Comparison of ENCODE assay signal across 8 cellular contexts in the genomic region with DNA sequence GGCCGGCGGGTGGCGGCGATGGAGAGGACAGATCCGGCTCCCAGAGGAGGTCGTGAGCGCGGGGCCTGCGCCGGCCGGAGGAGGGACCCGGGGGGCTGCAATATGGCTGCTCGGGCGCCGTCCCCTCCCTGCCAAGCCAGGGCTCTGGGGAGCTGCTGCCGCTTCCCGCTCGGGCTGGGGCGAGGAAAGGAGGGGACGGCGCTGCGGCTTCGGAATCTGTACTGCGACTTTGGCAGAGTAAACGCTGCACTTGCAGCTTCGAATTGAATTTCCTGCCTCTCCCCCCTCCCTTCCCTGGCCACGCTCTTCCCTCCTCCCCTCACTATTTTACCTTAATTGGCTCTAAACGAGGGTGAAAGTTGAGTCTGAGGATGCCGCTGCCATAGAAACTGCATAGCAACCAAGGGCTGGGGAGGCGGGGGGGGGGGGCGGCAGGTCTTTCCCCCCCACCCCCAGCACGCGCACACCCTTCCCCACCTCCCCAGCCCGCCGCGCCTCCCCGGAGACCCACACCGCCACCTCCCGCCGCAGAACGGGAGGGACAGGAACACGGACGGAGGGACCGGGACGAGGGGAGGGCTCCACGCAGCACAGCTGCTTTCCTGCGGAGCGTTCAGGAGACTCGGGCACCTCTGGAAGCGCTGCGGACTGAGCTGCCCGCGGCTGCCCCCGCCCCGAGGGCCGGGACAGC.
DNase-seq lines count a peak whose midpoint lies in the region; ATAC-seq and TF ChIP-seq lines count a peak whose summit lies in the region.

No MANE protein-coding gene starts in this region.

- intact Hi-C loops in dendritic cell treated with granulocyte-macrophage colony-stimulating factor and Interleukin-4, amounts not matched to agents 40 ng/mL and 50 ng/mL, for 4 days (cut with micrococcal nuclease): no loop called here
- intact Hi-C loops in lower lobe of right lung (cut with DNase I): no loop called here

- DNase-seq in lower lobe of right lung: no peak
- no peak for DNase-seq in stimulated activated naive B cell treated with anti-CD40 and anti-IgM and Interleukin-4, amounts not matched to agents 10 μg/mL and 1 μg/mL and 100 μg/mL, for 72 hours
- no peak for DNase-seq in cerebellar nuclear complex (lab: John Stamatoyannopoulos, UW)
- DNase-seq in T1000 (lab: John Stamatoyannopoulos, UW): no peak

- H3K27ac Mint-ChIP-seq in dendritic cell treated with granulocyte-macrophage colony-stimulating factor and Interleukin-4, amounts not matched to agents 40 ng/mL and 50 ng/mL, for 4 days: peak overlapping the region; percentile 52
- H3K27ac Mint-ChIP-seq in stimulated activated naive B cell treated with anti-CD40 and anti-IgM and Interleukin-4, amounts not matched to agents 10 μg/mL and 1 μg/mL and 100 μg/mL, for 72 hours: peak overlapping the region; percentile 81

- H3K4me3 ChIP-seq in WI38 (ENCODE audit: low read depth, low read length) (peak overlapping the region; percentile 37), lower lobe of right lung (peak overlapping the region; percentile 61)

- H3K4me3 Mint-ChIP-seq in dendritic cell treated with granulocyte-macrophage colony-stimulating factor and Interleukin-4, amounts not matched to agents 40 ng/mL and 50 ng/mL, for 4 days: peak overlapping the region; percentile 65
- peak overlapping the region; percentile 91 to 95 for H3K4me3 Mint-ChIP-seq in stimulated activated naive B cell treated with anti-CD40 and anti-IgM and Interleukin-4, amounts not matched to agents 10 μg/mL and 1 μg/mL and 100 μg/mL, for 72 hours

- ATAC-seq in HG02973 (IDR thresholded peaks at IDR 0.05; ENCODE audit: unreplicated experiment): peak; percentile 47
- ATAC-seq in lower lobe of right lung: peak; percentile 67 to 70
- ATAC-seq in stimulated activated naive B cell treated with anti-CD40 and anti-IgM and Interleukin-4, amounts not matched to agents 10 μg/mL and 1 μg/mL and 100 μg/mL, for 72 hours (replicated peaks): peak; percentile 64 to 68

- H3K9me3 ChIP-seq in lower lobe of right lung: no peaks in the 10 kb centered on the region

- no peaks in the 10 kb centered on the region for H3K36me3 Mint-ChIP-seq in dendritic cell treated with granulocyte-macrophage colony-stimulating factor and Interleukin-4, amounts not matched to agents 40 ng/mL and 50 ng/mL, for 4 days (ENCODE audit: low read depth)
- peaks cover 0 to 3% of the 10 kb centered on the region in 2 donors for H3K36me3 Mint-ChIP-seq in stimulated activated naive B cell treated with anti-CD40 and anti-IgM and Interleukin-4, amounts not matched to agents 10 μg/mL and 1 μg/mL and 100 μg/mL, for 72 hours

- no peak overlapping the region for H3K27ac ChIP-seq in lower lobe of right lung

- H3K27me3 Mint-ChIP-seq in dendritic cell treated with granulocyte-macrophage colony-stimulating factor and Interleukin-4, amounts not matched to agents 40 ng/mL and 50 ng/mL, for 4 days: peaks cover 61% of the 10 kb centered on the region
- H3K27me3 Mint-ChIP-seq in stimulated activated naive B cell treated with anti-CD40 and anti-IgM and Interleukin-4, amounts not matched to agents 10 μg/mL and 1 μg/mL and 100 μg/mL, for 72 hours: peaks cover 14 to 23% of the 10 kb centered on the region in 2 donors

- TF ChIP-seq CTCF in GM12873 (IDR thresholded peaks at IDR 0.05; ENCODE audit: insufficient read depth, low read depth, low read length, missing control alignments): peak; percentile 24
- TF ChIP-seq CTCF in WI38 (IDR thresholded peaks at IDR 0.05; ENCODE audit: low read depth, low read length): no peak
- peak; percentile 18 for TF ChIP-seq CTCF in lower lobe of right lung (IDR thresholded peaks at IDR 0.05)

- peaks cover 16% of the 10 kb centered on the region for H3K4me1 ChIP-seq in lower lobe of right lung

- H3K36me3 ChIP-seq in lower lobe of right lung: no peaks in the 10 kb centered on the region

- peaks cover 12% of the 10 kb centered on the region for H3K4me1 Mint-ChIP-seq in dendritic cell treated with granulocyte-macrophage colony-stimulating factor and Interleukin-4, amounts not matched to agents 40 ng/mL and 50 ng/mL, for 4 days (ENCODE audit: low read depth)
- peaks cover 6 to 13% of the 10 kb centered on the region in 2 donors for H3K4me1 Mint-ChIP-seq in stimulated activated naive B cell treated with anti-CD40 and anti-IgM and Interleukin-4, amounts not matched to agents 10 μg/mL and 1 μg/mL and 100 μg/mL, for 72 hours

- H3K27me3 ChIP-seq in lower lobe of right lung (ENCODE audit: low read depth): peaks cover 37% of the 10 kb centered on the region

- no peaks in the 10 kb centered on the region for H3K9me3 Mint-ChIP-seq in dendritic cell treated with granulocyte-macrophage colony-stimulating factor and Interleukin-4, amounts not matched to agents 40 ng/mL and 50 ng/mL, for 4 days
- no peaks in the 10 kb centered on the region for H3K9me3 Mint-ChIP-seq in stimulated activated naive B cell treated with anti-CD40 and anti-IgM and Interleukin-4, amounts not matched to agents 10 μg/mL and 1 μg/mL and 100 μg/mL, for 72 hours
